Comparison of ENCODE assay signal across 23 cellular contexts in the genomic region with DNA sequence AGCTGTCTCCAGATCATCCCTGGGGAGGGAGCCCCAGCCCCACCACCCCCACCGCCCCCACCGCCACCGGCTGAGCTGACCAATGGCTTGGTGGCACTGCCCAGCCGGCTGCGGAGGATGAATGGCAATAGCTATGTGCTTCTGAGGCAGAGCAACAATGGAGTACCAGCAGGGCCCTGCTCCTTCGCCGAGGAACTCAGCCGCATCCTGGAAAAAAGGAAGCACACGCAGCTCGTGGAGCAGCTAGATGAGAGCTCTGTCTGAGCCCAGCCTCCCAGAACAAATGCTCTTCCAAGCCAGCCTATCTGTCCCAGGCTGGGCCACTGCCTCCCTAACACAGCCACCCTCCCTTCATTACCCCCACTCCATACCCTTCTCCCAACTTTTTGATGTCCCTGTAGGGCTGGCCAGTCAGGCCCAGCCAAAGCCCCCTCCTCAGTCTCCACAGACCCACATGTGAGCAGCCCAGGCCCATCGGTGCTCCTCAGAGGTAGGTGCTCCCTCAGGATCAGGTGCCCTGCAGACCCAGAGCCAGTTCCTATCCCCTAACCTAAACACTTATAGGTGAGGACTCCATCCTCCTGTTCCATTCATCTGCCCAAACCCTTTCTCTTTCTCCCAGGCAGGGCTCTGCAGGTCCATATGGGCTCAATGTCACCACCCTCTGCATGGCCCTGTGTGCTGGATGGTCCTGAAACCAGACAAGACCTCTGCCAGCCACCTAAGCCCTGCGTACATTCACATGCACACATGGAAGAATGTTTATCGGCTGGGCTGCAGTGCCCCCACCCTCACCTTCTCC. TPM values are rescaled to one million over a fixed set of nuclear protein-coding genes. Genes with fewer than 3 reads are reported as not detected.
A peak's percentile ranks its signal among the peaks of the same experiment; 100 is the strongest.
DNase-seq lines count a peak whose midpoint lies in the region; ATAC-seq and TF ChIP-seq lines count a peak whose summit lies in the region.
"Had no signal": no experiment of that assay in that cellular context is flagged by ENCODE, and none has a peak within 500 bp of the region (broad histone marks: within the 10 kb centered on the region; RNA-seq: fewer than 3 reads in every experiment).

No MANE protein-coding gene starts in this region.

- no peak for ATAC-seq in natural killer cell treated with Interleukin-12 subunit alpha and Interleukin-12 subunit beta and Interleukin-15 and Interleukin-18, amount 100 ng/mL, for 72 hours
- no peak for ATAC-seq in HG02840 (IDR thresholded peaks at IDR 0.05; ENCODE audit: low FRiP score, unreplicated experiment)

- H3K9me3 ChIP-seq in tibial nerve, result no peaks in the 10 kb centered on the region
- H3K9me3 ChIP-seq: BLaER1 treated with 17β-estradiol and CSF1 and Interleukin-3, amounts not matched to agents 10 nM and 100 nM; neutrophil had no signal

- peaks cover 0 to 40% (median 18%) of the 10 kb centered on the region in 4 donors for H3K4me1 ChIP-seq in tibial nerve

- H3K36me3 Mint-ChIP-seq in activated T-helper 1 cell treated with anti-CD3 and anti-CD28 coated beads, Interleukin-12 subunit alpha, Interleukin-12 subunit beta, Interleukin-2, Interleukin-4 antibody, amounts not matched to agents 30 ng/mL and 10 ng/mL and 1 ng/mL, durations not matched to agents 14 hours and 24 hours and 36 hours (ENCODE audit: low read depth), result peaks cover 22% of the 10 kb centered on the region
- peaks cover 7% of the 10 kb centered on the region for H3K36me3 Mint-ChIP-seq in natural killer cell treated with Interleukin-12 subunit alpha and Interleukin-12 subunit beta and Interleukin-15 and Interleukin-18, amount 100 ng/mL, for 72 hours

- no peaks in the 10 kb centered on the region for H3K27me3 ChIP-seq in tibial nerve
- H3K27me3 ChIP-seq: BLaER1 treated with 17β-estradiol and CSF1 and Interleukin-3, amounts not matched to agents 10 nM and 100 nM; neutrophil had no signal

- TF ChIP-seq EP300 in tibial nerve (IDR thresholded peaks at IDR 0.05), result no peak

- no peak for TF ChIP-seq CTCF in tibial nerve (IDR thresholded peaks at IDR 0.05)

- H3K27ac ChIP-seq in tibial nerve, result peak overlapping the region; percentile 29 to 87 (median 54)
- H3K27ac ChIP-seq: BLaER1 treated with 17β-estradiol and CSF1 and Interleukin-3, amounts not matched to agents 10 nM and 100 nM; neutrophil; skin epidermis had no signal

- H3K4me1 Mint-ChIP-seq in activated T-helper 1 cell treated with anti-CD3 and anti-CD28 coated beads, Interleukin-12 subunit alpha, Interleukin-12 subunit beta, Interleukin-2, Interleukin-4 antibody, amounts not matched to agents 30 ng/mL and 10 ng/mL and 1 ng/mL, durations not matched to agents 14 hours and 24 hours and 36 hours (ENCODE audit: low read depth), result peaks cover 15% of the 10 kb centered on the region
- H3K4me1 Mint-ChIP-seq in natural killer cell treated with Interleukin-12 subunit alpha and Interleukin-12 subunit beta and Interleukin-15 and Interleukin-18, amount 100 ng/mL, for 72 hours (ENCODE audit: low read depth in 2 of 2), result peaks cover 13 to 22% of the 10 kb centered on the region in 2 donors

- H3K27ac Mint-ChIP-seq in activated T-helper 1 cell treated with anti-CD3 and anti-CD28 coated beads, Interleukin-12 subunit alpha, Interleukin-12 subunit beta, Interleukin-2, Interleukin-4 antibody, amounts not matched to agents 30 ng/mL and 10 ng/mL and 1 ng/mL, durations not matched to agents 14 hours and 24 hours and 36 hours, result peak overlapping the region; percentile 52
- H3K27ac Mint-ChIP-seq in natural killer cell treated with Interleukin-12 subunit alpha and Interleukin-12 subunit beta and Interleukin-15 and Interleukin-18, amount 100 ng/mL, for 72 hours, result no peak overlapping the region

- DNase-seq in activated effector memory CD4-positive, alpha-beta T cell treated with anti-CD3 and anti-CD28 coated beads, Interleukin-2, amount 50 U/mL, for 16 hours, result peak; percentile 55
- no peak for DNase-seq in activated effector memory CD4-positive, alpha-beta T cell treated with Interleukin-2 at 50 U/mL for 16 hours
- no peak for DNase-seq in activated T-helper 1 cell treated with anti-CD3 and anti-CD28 coated beads, Interleukin-12 subunit alpha, Interleukin-12 subunit beta, Interleukin-2, Interleukin-4 antibody, amounts not matched to agents 30 ng/mL and 10 ng/mL and 1 ng/mL, durations not matched to agents 14 hours and 24 hours and 36 hours (ENCODE audit: low spot score)
- peak; percentile 47 for DNase-seq in natural killer cell treated with Interleukin-12 subunit alpha and Interleukin-12 subunit beta and Interleukin-15 and Interleukin-18, amount 100 ng/mL, for 72 hours (ENCODE audit: low spot score)
- DNase-seq in tibial nerve (ENCODE audit: low spot score in 2 of 2) (no peak), NCI-H1694 (lab: John Stamatoyannopoulos, UW) (no peak), NK-92 (lab: John Stamatoyannopoulos, UW; ENCODE audit: unreplicated experiment) (no peak)
- DNase-seq: ACHN; activated CD4-positive, alpha-beta T cell treated with anti-CD3 and anti-CD28 coated beads for 48 hours; activated naive CD4-positive, alpha-beta T cell; amygdala; dermis blood vessel endothelial cell; HCEC 1CT; islet precursor cell; NCI-H1092; NCI-H1930; NCI-H526 treated with DMSO at 0.1 percent for 48 hours; stimulated activated CD4-positive, alpha-beta T cell treated with anti-CD3 and anti-CD28 coated beads, Interleukin-2, amount 100 ng/mL, for 24 hours; T-helper 1 cell had no signal

- peaks cover 0 to 68% (median 0%) of the 10 kb centered on the region in 3 donors for H3K36me3 ChIP-seq in tibial nerve

- H3K4me3 Mint-ChIP-seq in activated T-helper 1 cell treated with anti-CD3 and anti-CD28 coated beads, Interleukin-12 subunit alpha, Interleukin-12 subunit beta, Interleukin-2, Interleukin-4 antibody, amounts not matched to agents 30 ng/mL and 10 ng/mL and 1 ng/mL, durations not matched to agents 14 hours and 24 hours and 36 hours, result no peak overlapping the region
- H3K4me3 Mint-ChIP-seq in natural killer cell treated with Interleukin-12 subunit alpha and Interleukin-12 subunit beta and Interleukin-15 and Interleukin-18, amount 100 ng/mL, for 72 hours, result no peak overlapping the region

- WGBS in tibial nerve, 2 donors, result 63 to 73% methylated on average over 12 of the region's 13 CpGs

- H3K4me3 ChIP-seq in tibial nerve, result no peak overlapping the region
- H3K4me3 ChIP-seq: BLaER1 treated with 17β-estradiol and CSF1 and Interleukin-3, amounts not matched to agents 10 nM and 100 nM; skin epidermis had no signal

- no peak for TF ChIP-seq POLR2A in tibial nerve (IDR thresholded peaks at IDR 0.05)

- H3K27me3 Mint-ChIP-seq in activated T-helper 1 cell treated with anti-CD3 and anti-CD28 coated beads, Interleukin-12 subunit alpha, Interleukin-12 subunit beta, Interleukin-2, Interleukin-4 antibody, amounts not matched to agents 30 ng/mL and 10 ng/mL and 1 ng/mL, durations not matched to agents 14 hours and 24 hours and 36 hours (ENCODE audit: insufficient read depth), result no peaks in the 10 kb centered on the region
- H3K27me3 Mint-ChIP-seq in natural killer cell treated with Interleukin-12 subunit alpha and Interleukin-12 subunit beta and Interleukin-15 and Interleukin-18, amount 100 ng/mL, for 72 hours, result no peaks in the 10 kb centered on the region

- no peaks in the 10 kb centered on the region for H3K9me3 Mint-ChIP-seq in activated T-helper 1 cell treated with anti-CD3 and anti-CD28 coated beads, Interleukin-12 subunit alpha, Interleukin-12 subunit beta, Interleukin-2, Interleukin-4 antibody, amounts not matched to agents 30 ng/mL and 10 ng/mL and 1 ng/mL, durations not matched to agents 14 hours and 24 hours and 36 hours
- H3K9me3 Mint-ChIP-seq in natural killer cell treated with Interleukin-12 subunit alpha and Interleukin-12 subunit beta and Interleukin-15 and Interleukin-18, amount 100 ng/mL, for 72 hours, result no peaks in the 10 kb centered on the region

- intact Hi-C loops in activated T-helper 1 cell treated with anti-CD3 and anti-CD28 coated beads, Interleukin-12 subunit alpha, Interleukin-12 subunit beta, Interleukin-2, Interleukin-4 antibody, amounts not matched to agents 30 ng/mL and 10 ng/mL and 1 ng/mL, durations not matched to agents 14 hours and 24 hours and 36 hours (cut with micrococcal nuclease), result no loop called here

RNA-seq across cellular contexts. Expression of gene MRPL43, which starts 3.2 kb away (rescaled TPM):
- 61.5 and 63.2 TPM in 2 replicates for total RNA-seq in activated T-helper 1 cell treated with anti-CD3 and anti-CD28 coated beads, Interleukin-12 subunit alpha, Interleukin-12 subunit beta, Interleukin-2, Interleukin-4 antibody, amounts not matched to agents 30 ng/mL and 10 ng/mL and 1 ng/mL, durations not matched to agents 14 hours and 24 hours and 36 hours
- total RNA-seq in natural killer cell treated with Interleukin-12 subunit alpha and Interleukin-12 subunit beta and Interleukin-15 and Interleukin-18, amount 100 ng/mL, for 72 hours, result 10 to 100 TPM; 52.3 to 60.7 TPM
- total RNA-seq in tibial nerve, result 100 to 1,000 TPM in 2 of 4 donors, 10 to 100 TPM in 2; 64.1 to 146 (median 99.5) TPM

RNA-seq across cellular contexts. Expression of gene TWNK, which starts 3.3 kb away (rescaled TPM):
- total RNA-seq in activated T-helper 1 cell treated with anti-CD3 and anti-CD28 coated beads, Interleukin-12 subunit alpha, Interleukin-12 subunit beta, Interleukin-2, Interleukin-4 antibody, amounts not matched to agents 30 ng/mL and 10 ng/mL and 1 ng/mL, durations not matched to agents 14 hours and 24 hours and 36 hours, result 41.1 and 42.3 TPM in 2 replicates
- total RNA-seq in natural killer cell treated with Interleukin-12 subunit alpha and Interleukin-12 subunit beta and Interleukin-15 and Interleukin-18, amount 100 ng/mL, for 72 hours, result 10 to 100 TPM; 13.6 to 34.2 TPM
- total RNA-seq in tibial nerve, result 10 to 100 TPM in 1 of 4 donors, 1 to 10 TPM in 3; 5.0 to 11.4 (median 6.6) TPM

RNA-seq across cellular contexts. Expression of gene SEMA4G, which starts 14.8 kb away (rescaled TPM):
- total RNA-seq in activated T-helper 1 cell treated with anti-CD3 and anti-CD28 coated beads, Interleukin-12 subunit alpha, Interleukin-12 subunit beta, Interleukin-2, Interleukin-4 antibody, amounts not matched to agents 30 ng/mL and 10 ng/mL and 1 ng/mL, durations not matched to agents 14 hours and 24 hours and 36 hours, result 0.31 and 0.83 TPM in 2 replicates
- total RNA-seq in natural killer cell treated with Interleukin-12 subunit alpha and Interleukin-12 subunit beta and Interleukin-15 and Interleukin-18, amount 100 ng/mL, for 72 hours, result under 1 TPM in 1 of 2 donors, not detected in 1; 0.19 TPM
- 1 to 10 TPM; 3.1 to 9.2 (median 5.3) TPM for total RNA-seq in tibial nerve

RNA-seq across cellular contexts. Expression of gene LZTS2, which starts 15.5 kb away (rescaled TPM):
- 22.3 TPM in 2 replicates for total RNA-seq in activated T-helper 1 cell treated with anti-CD3 and anti-CD28 coated beads, Interleukin-12 subunit alpha, Interleukin-12 subunit beta, Interleukin-2, Interleukin-4 antibody, amounts not matched to agents 30 ng/mL and 10 ng/mL and 1 ng/mL, durations not matched to agents 14 hours and 24 hours and 36 hours
- total RNA-seq in natural killer cell treated with Interleukin-12 subunit alpha and Interleukin-12 subunit beta and Interleukin-15 and Interleukin-18, amount 100 ng/mL, for 72 hours, result 1 to 10 TPM; 6.2 to 6.4 TPM
- 100 to 1,000 TPM in 2 of 4 donors, 10 to 100 TPM in 2; 81.4 to 134 (median 98.7) TPM for total RNA-seq in tibial nerve

RNA-seq across cellular contexts. Expression of gene PDZD7, which starts 46.9 kb away (rescaled TPM):
- 0.47 and 0.54 TPM in 2 replicates for total RNA-seq in activated T-helper 1 cell treated with anti-CD3 and anti-CD28 coated beads, Interleukin-12 subunit alpha, Interleukin-12 subunit beta, Interleukin-2, Interleukin-4 antibody, amounts not matched to agents 30 ng/mL and 10 ng/mL and 1 ng/mL, durations not matched to agents 14 hours and 24 hours and 36 hours
- total RNA-seq in natural killer cell treated with Interleukin-12 subunit alpha and Interleukin-12 subunit beta and Interleukin-15 and Interleukin-18, amount 100 ng/mL, for 72 hours, result under 1 TPM; 0.17 to 0.62 TPM
- total RNA-seq in tibial nerve, result 1 to 10 TPM in 3 of 4 donors, under 1 TPM in 1; 0.84 to 2.4 (median 1.9) TPM

Comparison
In these comparisons a context has a peak if more than half of its experiments do, and no peak if none do; other contexts are left out.
1. DNase-seq: peak in activated effector memory CD4-positive, alpha-beta T cell treated with anti-CD3 and anti-CD28 coated beads, Interleukin-2, amount 50 U/mL, for 16 hours (single experiment) and natural killer cell treated with Interleukin-12 subunit alpha and Interleukin-12 subunit beta and Interleukin-15 and Interleukin-18, amount 100 ng/mL, for 72 hours (single experiment); none in activated effector memory CD4-positive, alpha-beta T cell treated with Interleukin-2 at 50 U/mL for 16 hours (single experiment), activated T-helper 1 cell treated with anti-CD3 and anti-CD28 coated beads, Interleukin-12 subunit alpha, Interleukin-12 subunit beta, Interleukin-2, Interleukin-4 antibody, amounts not matched to agents 30 ng/mL and 10 ng/mL and 1 ng/mL, durations not matched to agents 14 hours and 24 hours and 36 hours (single experiment), tibial nerve (0 of 2), NCI-H1694 (single experiment) and NK-92 (single experiment).